Comparison of ENCODE assay signal across 11 cellular contexts in genomic region chr20:2879148-2879547, GRCh38. TPM values are rescaled to one million over a fixed set of nuclear protein-coding genes. Genes with fewer than 3 reads are reported as not detected.
DNase-seq lines count a peak whose midpoint lies in the region; ATAC-seq and TF ChIP-seq lines count a peak whose summit lies in the region.
"Had no signal": no experiment of that assay in that cellular context is flagged by ENCODE, and none has a peak within 500 bp of the region (broad histone marks: within the 10 kb centered on the region; RNA-seq: fewer than 3 reads in every experiment).

No MANE protein-coding gene starts in this region.

- H3K9ac ChIP-seq in Karpas-422 (ENCODE audit: low read length), result peak overlapping the region; percentile 17; the same call in 1 of the 2 replicates

- H3K36me3 Mint-ChIP-seq in activated naive CD8-positive, alpha-beta T cell treated with anti-CD3 and anti-CD28 coated beads, Interleukin-2, amount 50 U/mL, for 24 hours (ENCODE audit: low read depth), result peaks cover 34% of the 10 kb centered on the region

- no peak for ATAC-seq in activated naive CD8-positive, alpha-beta T cell treated with anti-CD3 and anti-CD28 coated beads, Interleukin-2, amount 50 U/mL, for 24 hours
- ATAC-seq in HG03095 (IDR thresholded peaks at IDR 0.05; ENCODE audit: unreplicated experiment), result no peak

- H3K4me1 Mint-ChIP-seq in activated naive CD8-positive, alpha-beta T cell treated with anti-CD3 and anti-CD28 coated beads, Interleukin-2, amount 50 U/mL, for 24 hours, result peaks cover 52% of the 10 kb centered on the region

- no peaks in the 10 kb centered on the region for H3K27me3 ChIP-seq in Karpas-422 (ENCODE audit: low read length)

- no peak for TF ChIP-seq CTCF in AG09309 (IDR thresholded peaks at IDR 0.05; ENCODE audit: control insufficient read depth, insufficient read depth, low read depth, low read length, missing control alignments)
- no peak for TF ChIP-seq CTCF in cardiac fibroblast (IDR thresholded peaks at IDR 0.05; ENCODE audit: low read depth, low read length)

- H4K20me1 ChIP-seq in Karpas-422 (ENCODE audit: insufficient read depth, low read depth, low read length), result peaks cover 18% of the 10 kb centered on the region; the same call in 1 of the 2 replicates

- H3K27ac ChIP-seq in Karpas-422 (ENCODE audit: low read length), result peak overlapping the region; percentile 59

- peak overlapping the region; percentile 38 for H3K4me2 ChIP-seq in Karpas-422 (ENCODE audit: low read depth, low read length, poor library complexity, severe bottlenecking)

- H3K9me3 Mint-ChIP-seq in activated naive CD8-positive, alpha-beta T cell treated with anti-CD3 and anti-CD28 coated beads, Interleukin-2, amount 50 U/mL, for 24 hours, result no peaks in the 10 kb centered on the region
- H3K9me3 Mint-ChIP-seq: CD4-positive, alpha-beta T cell; naive B cell had no signal

- peak; percentile 71 for DNase-seq in AG09309 (ENCODE audit: low read depth)
- DNase-seq in Karpas-422, result no peak
- DNase-seq in cardiac fibroblast (ENCODE audit: low read depth in 2 of 2), result peak; percentile 80 to 86
- DNase-seq in inferior parietal cortex (ENCODE audit: extremely low spot score), result peak; percentile 63
- DNase-seq in NCI-H146 (lab: John Stamatoyannopoulos, UW), result no peak
- DNase-seq in NK-92 treated with Interleukin-12 subunit alpha and Interleukin-12 subunit beta, amount 100 ng/mL, for 24 hours (lab: John Stamatoyannopoulos, UW), result no peak
- no peak for DNase-seq in activated naive CD8-positive, alpha-beta T cell treated with anti-CD3 and anti-CD28 coated beads, Interleukin-2, amount 50 U/mL, for 24 hours
- DNase-seq: CD4-positive, alpha-beta T cell; naive B cell; T-helper 1 cell had no signal

- no peak overlapping the region for H3K27ac Mint-ChIP-seq in activated naive CD8-positive, alpha-beta T cell treated with anti-CD3 and anti-CD28 coated beads, Interleukin-2, amount 50 U/mL, for 24 hours
- H3K27ac Mint-ChIP-seq: CD4-positive, alpha-beta T cell had no signal

- H3K36me3 ChIP-seq in Karpas-422 (ENCODE audit: insufficient read depth, low read length), result peaks cover 8% of the 10 kb centered on the region; the same call in 1 of the 2 replicates

- H3K9me3 ChIP-seq in Karpas-422 (ENCODE audit: low read length), result no peaks in the 10 kb centered on the region

- H3K9me2 ChIP-seq in Karpas-422 (replicated peaks; ENCODE audit: insufficient read depth, low read length), result no peaks in the 10 kb centered on the region

- no peak overlapping the region for H3K4me3 ChIP-seq in AG09309 (ENCODE audit: control insufficient read depth, low read depth, low read length)
- H3K4me3 ChIP-seq in Karpas-422 (ENCODE audit: low read length), result no peak overlapping the region
- no peak overlapping the region for H3K4me3 ChIP-seq in cardiac fibroblast (replicated peaks in 1 of 2; ENCODE audit: low read depth in 2 of 2, low read length in 2 of 2)

- no peak overlapping the region for H2AFZ ChIP-seq in Karpas-422 (ENCODE audit: low read length)

- no peak overlapping the region for H3K4me3 Mint-ChIP-seq in activated naive CD8-positive, alpha-beta T cell treated with anti-CD3 and anti-CD28 coated beads, Interleukin-2, amount 50 U/mL, for 24 hours
- H3K4me3 Mint-ChIP-seq: naive B cell had no signal

- H3K27me3 Mint-ChIP-seq in activated naive CD8-positive, alpha-beta T cell treated with anti-CD3 and anti-CD28 coated beads, Interleukin-2, amount 50 U/mL, for 24 hours, result no peaks in the 10 kb centered on the region
- H3K27me3 Mint-ChIP-seq: CD4-positive, alpha-beta T cell; naive B cell had no signal

- H3K4me1 ChIP-seq in Karpas-422 (ENCODE audit: low read length), result peaks cover 64% of the 10 kb centered on the region

- H3K79me2 ChIP-seq in Karpas-422 (ENCODE audit: low read length), result peaks cover 98% of the 10 kb centered on the region

RNA-seq across cellular contexts. Expression of gene PTPRA, which starts 5.9 kb away (rescaled TPM):
- 45.2 and 58.4 TPM in 2 replicates for total RNA-seq in Karpas-422 (2014; rRNA removed; shearing (Covaris generic); ENCODE audit: low replicate concordance)

RNA-seq across cellular contexts. Expression of gene VPS16, which starts 38.6 kb away (rescaled TPM):
- 24.7 and 38.2 TPM in 2 replicates for total RNA-seq in Karpas-422 (2014; rRNA removed; shearing (Covaris generic); ENCODE audit: low replicate concordance)

RNA-seq across cellular contexts. Expression of gene PCED1A, which starts 38.7 kb away (rescaled TPM):
- total RNA-seq in Karpas-422 (2014; rRNA removed; shearing (Covaris generic); ENCODE audit: low replicate concordance), result 19.0 and 20.3 TPM in 2 replicates

Comparison
In these comparisons a context has a peak if more than half of its experiments do, and no peak if none do; other contexts are left out.
1. DNase-seq: peak in AG09309 (single experiment), cardiac fibroblast (2 of 2) and inferior parietal cortex (single experiment); none in Karpas-422 (single experiment), NCI-H146 (single experiment), NK-92 treated with Interleukin-12 subunit alpha and Interleukin-12 subunit beta, amount 100 ng/mL, for 24 hours (single experiment) and activated naive CD8-positive, alpha-beta T cell treated with anti-CD3 and anti-CD28 coated beads, Interleukin-2, amount 50 U/mL, for 24 hours (single experiment).